ENCODE assay signal across 1 cellular context in the genomic region with DNA sequence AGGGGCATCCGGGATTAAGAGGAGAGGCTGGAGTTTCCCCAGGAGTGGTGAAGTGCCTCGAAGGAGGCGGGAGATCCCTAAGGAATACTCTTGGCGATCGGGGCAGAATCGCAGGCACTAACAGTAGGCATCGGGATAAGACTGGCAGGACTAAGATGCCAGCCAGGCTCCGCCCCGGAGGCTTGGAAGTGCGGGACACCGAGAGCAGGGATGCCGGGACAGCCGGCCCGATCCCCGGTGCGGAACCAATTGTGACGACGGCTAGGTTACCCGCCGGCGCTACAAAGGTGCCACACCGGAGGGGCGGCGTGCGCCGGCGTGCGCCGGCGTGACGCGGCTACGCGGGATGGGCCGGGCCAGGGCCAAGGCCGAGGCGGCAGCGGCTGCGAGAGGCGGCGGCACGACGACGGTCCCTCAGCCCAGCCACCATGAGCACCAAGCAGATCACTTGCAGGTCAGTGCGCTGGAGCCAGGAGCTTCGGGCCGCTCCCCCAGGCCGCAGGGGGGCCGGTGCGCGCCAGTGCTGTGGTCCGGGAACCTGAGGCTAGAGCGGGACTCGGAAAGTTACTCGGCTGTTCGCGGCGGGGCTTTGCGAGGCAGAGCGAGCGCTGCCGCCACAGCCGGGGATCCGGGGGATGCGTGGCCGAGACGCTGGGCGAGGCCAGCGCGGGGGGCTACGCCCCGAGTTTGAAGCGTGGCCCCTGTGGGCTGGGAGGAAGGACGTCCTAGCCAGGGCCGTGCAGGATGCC.
TF ChIP-seq lines count a peak whose summit lies in the region.

A gene with protein sequence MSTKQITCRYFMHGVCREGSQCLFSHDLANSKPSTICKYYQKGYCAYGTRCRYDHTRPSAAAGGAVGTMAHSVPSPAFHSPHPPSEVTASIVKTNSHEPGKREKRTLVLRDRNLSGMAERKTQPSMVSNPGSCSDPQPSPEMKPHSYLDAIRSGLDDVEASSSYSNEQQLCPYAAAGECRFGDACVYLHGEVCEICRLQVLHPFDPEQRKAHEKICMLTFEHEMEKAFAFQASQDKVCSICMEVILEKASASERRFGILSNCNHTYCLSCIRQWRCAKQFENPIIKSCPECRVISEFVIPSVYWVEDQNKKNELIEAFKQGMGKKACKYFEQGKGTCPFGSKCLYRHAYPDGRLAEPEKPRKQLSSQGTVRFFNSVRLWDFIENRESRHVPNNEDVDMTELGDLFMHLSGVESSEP (plus strand): TSS at position 365 of the 749 bp plus-strand sequence. CDS start 64 bp downstream, at position 429.

TF ChIP-seq in HepG2, 621 proteins besides CTCF, POLR2A, EP300 and RAD21 (continued from another document and continues in another):
- TF ChIP-seq, protein P1, sequence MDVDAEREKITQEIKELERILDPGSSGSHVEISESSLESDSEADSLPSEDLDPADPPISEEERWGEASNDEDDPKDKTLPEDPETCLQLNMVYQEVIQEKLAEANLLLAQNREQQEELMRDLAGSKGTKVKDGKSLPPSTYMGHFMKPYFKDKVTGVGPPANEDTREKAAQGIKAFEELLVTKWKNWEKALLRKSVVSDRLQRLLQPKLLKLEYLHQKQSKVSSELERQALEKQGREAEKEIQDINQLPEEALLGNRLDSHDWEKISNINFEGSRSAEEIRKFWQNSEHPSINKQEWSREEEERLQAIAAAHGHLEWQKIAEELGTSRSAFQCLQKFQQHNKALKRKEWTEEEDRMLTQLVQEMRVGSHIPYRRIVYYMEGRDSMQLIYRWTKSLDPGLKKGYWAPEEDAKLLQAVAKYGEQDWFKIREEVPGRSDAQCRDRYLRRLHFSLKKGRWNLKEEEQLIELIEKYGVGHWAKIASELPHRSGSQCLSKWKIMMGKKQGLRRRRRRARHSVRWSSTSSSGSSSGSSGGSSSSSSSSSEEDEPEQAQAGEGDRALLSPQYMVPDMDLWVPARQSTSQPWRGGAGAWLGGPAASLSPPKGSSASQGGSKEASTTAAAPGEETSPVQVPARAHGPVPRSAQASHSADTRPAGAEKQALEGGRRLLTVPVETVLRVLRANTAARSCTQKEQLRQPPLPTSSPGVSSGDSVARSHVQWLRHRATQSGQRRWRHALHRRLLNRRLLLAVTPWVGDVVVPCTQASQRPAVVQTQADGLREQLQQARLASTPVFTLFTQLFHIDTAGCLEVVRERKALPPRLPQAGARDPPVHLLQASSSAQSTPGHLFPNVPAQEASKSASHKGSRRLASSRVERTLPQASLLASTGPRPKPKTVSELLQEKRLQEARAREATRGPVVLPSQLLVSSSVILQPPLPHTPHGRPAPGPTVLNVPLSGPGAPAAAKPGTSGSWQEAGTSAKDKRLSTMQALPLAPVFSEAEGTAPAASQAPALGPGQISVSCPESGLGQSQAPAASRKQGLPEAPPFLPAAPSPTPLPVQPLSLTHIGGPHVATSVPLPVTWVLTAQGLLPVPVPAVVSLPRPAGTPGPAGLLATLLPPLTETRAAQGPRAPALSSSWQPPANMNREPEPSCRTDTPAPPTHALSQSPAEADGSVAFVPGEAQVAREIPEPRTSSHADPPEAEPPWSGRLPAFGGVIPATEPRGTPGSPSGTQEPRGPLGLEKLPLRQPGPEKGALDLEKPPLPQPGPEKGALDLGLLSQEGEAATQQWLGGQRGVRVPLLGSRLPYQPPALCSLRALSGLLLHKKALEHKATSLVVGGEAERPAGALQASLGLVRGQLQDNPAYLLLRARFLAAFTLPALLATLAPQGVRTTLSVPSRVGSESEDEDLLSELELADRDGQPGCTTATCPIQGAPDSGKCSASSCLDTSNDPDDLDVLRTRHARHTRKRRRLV (CRISPR knock-in tag; IDR thresholded peaks at IDR 0.05), result peak; percentile 63; the same call in 1 of the 2 replicates
- no peak; the same call in 1 of the 2 replicates for TF ChIP-seq TARDBP (CRISPR knock-in tag; IDR thresholded peaks at IDR 0.05)
- TF ChIP-seq, protein P2, sequence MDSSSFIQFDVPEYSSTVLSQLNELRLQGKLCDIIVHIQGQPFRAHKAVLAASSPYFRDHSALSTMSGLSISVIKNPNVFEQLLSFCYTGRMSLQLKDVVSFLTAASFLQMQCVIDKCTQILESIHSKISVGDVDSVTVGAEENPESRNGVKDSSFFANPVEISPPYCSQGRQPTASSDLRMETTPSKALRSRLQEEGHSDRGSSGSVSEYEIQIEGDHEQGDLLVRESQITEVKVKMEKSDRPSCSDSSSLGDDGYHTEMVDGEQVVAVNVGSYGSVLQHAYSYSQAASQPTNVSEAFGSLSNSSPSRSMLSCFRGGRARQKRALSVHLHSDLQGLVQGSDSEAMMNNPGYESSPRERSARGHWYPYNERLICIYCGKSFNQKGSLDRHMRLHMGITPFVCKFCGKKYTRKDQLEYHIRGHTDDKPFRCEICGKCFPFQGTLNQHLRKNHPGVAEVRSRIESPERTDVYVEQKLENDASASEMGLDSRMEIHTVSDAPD (CRISPR knock-in tag; IDR thresholded peaks at IDR 0.05), result no peak
- TF ChIP-seq ZNF136 (CRISPR knock-in tag; IDR thresholded peaks at IDR 0.05; ENCODE audit: low read depth), result no peak
- no peak for TF ChIP-seq KAT2B (IDR thresholded peaks at IDR 0.05; ENCODE audit: borderline replicate concordance, low read depth, low read length)
- no peak for TF ChIP-seq JARID2 (CRISPR knock-in tag; IDR thresholded peaks at IDR 0.05; ENCODE audit: insufficient replicate concordance)
- peak; percentile 76; the same call in 1 of the 2 replicates for TF ChIP-seq MEF2D (CRISPR knock-in tag; IDR thresholded peaks at IDR 0.05)
- TF ChIP-seq TRAFD1 (CRISPR knock-in tag; IDR thresholded peaks at IDR 0.05; ENCODE audit: borderline replicate concordance), result no peak
- 0 out of 2 replicates have a peak, but pooled peaks have one; percentile 69 for TF ChIP-seq ZNF253 (CRISPR knock-in tag; IDR thresholded peaks at IDR 0.05; ENCODE audit: borderline replicate concordance)
- TF ChIP-seq, protein P3, sequence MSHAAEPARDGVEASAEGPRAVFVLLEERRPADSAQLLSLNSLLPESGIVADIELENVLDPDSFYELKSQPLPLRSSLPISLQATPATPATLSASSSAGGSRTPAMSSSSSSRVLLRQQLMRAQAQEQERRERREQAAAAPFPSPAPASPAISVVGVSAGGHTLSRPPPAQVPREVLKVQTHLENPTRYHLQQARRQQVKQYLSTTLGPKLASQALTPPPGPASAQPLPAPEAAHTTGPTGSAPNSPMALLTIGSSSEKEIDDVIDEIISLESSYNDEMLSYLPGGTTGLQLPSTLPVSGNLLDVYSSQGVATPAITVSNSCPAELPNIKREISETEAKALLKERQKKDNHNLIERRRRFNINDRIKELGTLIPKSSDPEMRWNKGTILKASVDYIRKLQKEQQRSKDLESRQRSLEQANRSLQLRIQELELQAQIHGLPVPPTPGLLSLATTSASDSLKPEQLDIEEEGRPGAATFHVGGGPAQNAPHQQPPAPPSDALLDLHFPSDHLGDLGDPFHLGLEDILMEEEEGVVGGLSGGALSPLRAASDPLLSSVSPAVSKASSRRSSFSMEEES (CRISPR knock-in tag; IDR thresholded peaks at IDR 0.05), result no peak
- TF ChIP-seq ZNF777 (CRISPR knock-in tag; IDR thresholded peaks at IDR 0.05), result peak; percentile 30; the same call in 1 of the 2 replicates
- no peak for TF ChIP-seq U2AF2 (IDR thresholded peaks at IDR 0.05; ENCODE audit: low read depth, low read length)
- peak; percentile 86 for TF ChIP-seq CBFB (CRISPR knock-in tag; IDR thresholded peaks at IDR 0.05)
- peak; percentile 80; the same call in 1 of the 2 replicates for TF ChIP-seq CSRNP1 (CRISPR knock-in tag; IDR thresholded peaks at IDR 0.05)
- TF ChIP-seq SMYD3 (CRISPR knock-in tag; IDR thresholded peaks at IDR 0.05), result no peak
- peak; percentile 22; the same call in 1 of the 2 replicates for TF ChIP-seq NCOA2 (CRISPR knock-in tag; IDR thresholded peaks at IDR 0.05)
- TF ChIP-seq PBX2 (CRISPR knock-in tag; IDR thresholded peaks at IDR 0.05), result no peak
- no peak for TF ChIP-seq ZNF251 (CRISPR knock-in tag; IDR thresholded peaks at IDR 0.05)
- no peak for TF ChIP-seq ZC3H13 (CRISPR knock-in tag; IDR thresholded peaks at IDR 0.05)
- peak; percentile 84; the same call in 1 of the 2 replicates for TF ChIP-seq ERF (CRISPR knock-in tag; IDR thresholded peaks at IDR 0.05)
- no peak for TF ChIP-seq ZNF576 (CRISPR knock-in tag; IDR thresholded peaks at IDR 0.05)
- peak; percentile 49; the same call in 1 of the 2 replicates for TF ChIP-seq ZBTB7B (CRISPR knock-in tag; IDR thresholded peaks at IDR 0.05)
- TF ChIP-seq, protein P4, sequence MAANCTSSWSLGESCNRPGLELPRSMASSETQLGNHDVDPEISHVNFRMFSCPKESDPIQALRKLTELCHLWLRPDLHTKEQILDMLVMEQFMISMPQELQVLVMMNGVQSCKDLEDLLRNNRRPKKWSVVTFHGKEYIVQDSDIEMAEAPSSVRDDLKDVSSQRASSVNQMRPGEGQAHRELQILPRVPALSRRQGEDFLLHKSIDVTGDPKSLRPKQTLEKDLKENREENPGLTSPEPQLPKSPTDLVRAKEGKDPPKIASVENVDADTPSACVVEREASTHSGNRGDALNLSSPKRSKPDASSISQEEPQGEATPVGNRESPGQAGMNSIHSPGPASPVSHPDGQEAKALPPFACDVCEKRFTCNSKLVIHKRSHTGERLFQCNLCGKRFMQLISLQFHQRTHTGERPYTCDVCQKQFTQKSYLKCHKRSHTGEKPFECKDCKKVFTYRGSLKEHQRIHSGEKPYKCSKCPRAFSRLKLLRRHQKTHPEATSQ (CRISPR knock-in tag; IDR thresholded peaks at IDR 0.05; ENCODE audit: borderline replicate concordance), result no peak
- 0 out of 2 replicates have a peak, but pooled peaks have one; percentile 69 for TF ChIP-seq ZNF703 (CRISPR knock-in tag; IDR thresholded peaks at IDR 0.05; ENCODE audit: borderline replicate concordance)
- no peak for TF ChIP-seq HDAC6 (IDR thresholded peaks at IDR 0.05; ENCODE audit: low read depth, low read length)
- TF ChIP-seq TCF7 (IDR thresholded peaks at IDR 0.05; ENCODE audit: low read depth), result no peak
- 0 out of 2 replicates have a peak, but pooled peaks have one; percentile 25 for TF ChIP-seq ARHGAP35 (CRISPR knock-in tag; IDR thresholded peaks at IDR 0.05; ENCODE audit: borderline replicate concordance)
- TF ChIP-seq ZNF572 (CRISPR knock-in tag; IDR thresholded peaks at IDR 0.05), result 0 out of 2 replicates have a peak, but pooled peaks have one; percentile 48
- 0 out of 2 replicates have a peak, but pooled peaks have one; percentile 50 for TF ChIP-seq GLI4 (CRISPR knock-in tag; IDR thresholded peaks at IDR 0.05; ENCODE audit: borderline replicate concordance)
- TF ChIP-seq CCDC6 (CRISPR knock-in tag; IDR thresholded peaks at IDR 0.05), result peak; percentile 96
- no peak for TF ChIP-seq RNF219 (CRISPR knock-in tag; IDR thresholded peaks at IDR 0.05)
- peak; percentile 51; the same call in 1 of the 2 replicates for TF ChIP-seq KLF15 (CRISPR knock-in tag; IDR thresholded peaks at IDR 0.05; ENCODE audit: borderline replicate concordance)
- no peak for TF ChIP-seq ZNF766 (CRISPR knock-in tag; IDR thresholded peaks at IDR 0.05; ENCODE audit: borderline replicate concordance)
- TF ChIP-seq ZSCAN21 (CRISPR knock-in tag; IDR thresholded peaks at IDR 0.05; ENCODE audit: borderline replicate concordance), result peak; percentile 93; the same call in 1 of the 2 replicates
- no peak for TF ChIP-seq HMG20A (CRISPR knock-in tag; IDR thresholded peaks at IDR 0.05; ENCODE audit: borderline replicate concordance)
- no peak for TF ChIP-seq MTF1 (CRISPR knock-in tag; IDR thresholded peaks at IDR 0.05)
